In genomic region chr17:2081564-2081963, GRCh38 we compare ENCODE assay signal across 14 cellular contexts. TPM values are rescaled to one million over a fixed set of nuclear protein-coding genes. Genes with fewer than 3 reads are reported as not detected.
DNase-seq lines count a peak whose midpoint lies in the region; ATAC-seq and TF ChIP-seq lines count a peak whose summit lies in the region.
"Had no signal": no experiment of that assay in that cellular context is flagged by ENCODE, and none has a peak within 500 bp of the region (broad histone marks: within the 10 kb centered on the region; RNA-seq: fewer than 3 reads in every experiment).

No MANE protein-coding gene starts in this region.

- H3K4me1 Mint-ChIP-seq in CD8-positive, alpha-beta T cell (ENCODE audit: low read depth) = peaks cover 13% of the 10 kb centered on the region
- H3K4me1 Mint-ChIP-seq in nephron progenitor cell = peaks cover 45% of the 10 kb centered on the region

- no peaks in the 10 kb centered on the region for H3K4me1 ChIP-seq in CD8-positive, alpha-beta T cell (ENCODE audit: insufficient read depth, low read length)
- H3K4me1 ChIP-seq in esophagus squamous epithelium = peaks cover 27 to 49% (median 32%) of the 10 kb centered on the region in 3 donors

- no peak for DNase-seq in CD8-positive, alpha-beta T cell
- peak; percentile 67 for DNase-seq in NCI-H226
- DNase-seq in choroid plexus epithelial cell (ENCODE audit: low read depth) = peak; percentile 55
- no peak for DNase-seq in nephron progenitor cell
- no peak for DNase-seq in activated effector memory CD4-positive, alpha-beta T cell treated with Interleukin-2 at 50 U/mL for 16 hours
- no peak for DNase-seq in esophagus squamous epithelium (lab: John Stamatoyannopoulos, UW)
- DNase-seq: activated CD4-positive, alpha-beta T cell treated with anti-CD3 and anti-CD28 coated beads for 48 hours; amniotic stem cell; NCI-H1092; NCI-H446 treated with DMSO at 0.1 percent for 48 hours had no signal

- peaks cover 83% of the 10 kb centered on the region for H3K36me3 Mint-ChIP-seq in CD8-positive, alpha-beta T cell
- peaks cover 58% of the 10 kb centered on the region for H3K36me3 Mint-ChIP-seq in nephron progenitor cell (ENCODE audit: low read depth)

- no peaks in the 10 kb centered on the region for H3K27me3 Mint-ChIP-seq in CD8-positive, alpha-beta T cell (ENCODE audit: low read depth)
- no peaks in the 10 kb centered on the region for H3K27me3 Mint-ChIP-seq in nephron progenitor cell (ENCODE audit: low read depth, poor library complexity)

- no peak for TF ChIP-seq CTCF in CD8-positive, alpha-beta T cell (IDR thresholded peaks at IDR 0.05)
- no peak for TF ChIP-seq CTCF in choroid plexus epithelial cell (conservative IDR thresholded peaks at IDR 0.05; ENCODE audit: low read depth, low read length)
- no peak for TF ChIP-seq CTCF in nephron progenitor cell (IDR thresholded peaks at IDR 0.05)
- TF ChIP-seq CTCF in esophagus squamous epithelium (IDR thresholded peaks at IDR 0.05) = no peak

- WGBS in esophagus squamous epithelium, 2 donors = 90 to 92% methylated on average over 8 to 9 of the region's 9 CpGs

- intact Hi-C loops in CD8-positive, alpha-beta T cell (cut with DNase I, micrococcal nuclease) = no loop called here
- intact Hi-C loops in esophagus squamous epithelium (cut with DNase I) = no loop called here

- no peaks in the 10 kb centered on the region for H3K9me3 ChIP-seq in CD8-positive, alpha-beta T cell (ENCODE audit: low read length)
- no peaks in the 10 kb centered on the region for H3K9me3 ChIP-seq in esophagus squamous epithelium

- H3K27me3 ChIP-seq in CD8-positive, alpha-beta T cell (ENCODE audit: insufficient read depth, low read length) = no peaks in the 10 kb centered on the region
- no peaks in the 10 kb centered on the region for H3K27me3 ChIP-seq in esophagus squamous epithelium

- ATAC-seq in CD8-positive, alpha-beta T cell = peak; percentile 17
- ATAC-seq in HG02798 (IDR thresholded peaks at IDR 0.05; ENCODE audit: poor library complexity, unreplicated experiment) (no peak), GM21619 (IDR thresholded peaks at IDR 0.05; ENCODE audit: unreplicated experiment) (no peak)
- ATAC-seq: GM12878 had no signal

- CTCF ChIA-PET in CD8-positive, alpha-beta T cell (lab: Charles Lee) = interaction anchor here (1.4 to 2.0 kb wide), 3 partner anchors 24 to 164 kb away, joined by 3 to 6 read pairs (median 6); partner anchors contain the start of gene HIC1

- H3K27ac Mint-ChIP-seq in CD8-positive, alpha-beta T cell = peak overlapping the region; percentile 81
- H3K27ac Mint-ChIP-seq in nephron progenitor cell = peak overlapping the region; percentile 15

- no peak overlapping the region for H3K4me3 Mint-ChIP-seq in CD8-positive, alpha-beta T cell
- no peak overlapping the region for H3K4me3 Mint-ChIP-seq in nephron progenitor cell

- POLR2A ChIA-PET in CD8-positive, alpha-beta T cell (lab: Charles Lee) = no interaction called here

- H3K9me3 Mint-ChIP-seq in CD8-positive, alpha-beta T cell = no peaks in the 10 kb centered on the region
- no peaks in the 10 kb centered on the region for H3K9me3 Mint-ChIP-seq in nephron progenitor cell

- H3K4me3 ChIP-seq in CD8-positive, alpha-beta T cell (ENCODE audit: low read depth, low read length) = no peak overlapping the region
- no peak overlapping the region for H3K4me3 ChIP-seq in choroid plexus epithelial cell (ENCODE audit: low read depth, low read length)
- no peak overlapping the region for H3K4me3 ChIP-seq in esophagus squamous epithelium
- H3K4me3 ChIP-seq: GM12878 had no signal

- no peak overlapping the region for H3K27ac ChIP-seq in CD8-positive, alpha-beta T cell (ENCODE audit: low read depth, low read length)
- peak overlapping the region in 2 of 4 donors; percentile 32 to 90 for H3K27ac ChIP-seq in esophagus squamous epithelium
- H3K27ac ChIP-seq: HL-60 had no signal

- H3K36me3 ChIP-seq in CD8-positive, alpha-beta T cell (ENCODE audit: insufficient read depth, low read length) = peaks cover 33% of the 10 kb centered on the region
- H3K36me3 ChIP-seq in esophagus squamous epithelium = peaks cover 6 to 82% (median 6%) of the 10 kb centered on the region in 3 donors

- no peak for TF ChIP-seq POLR2A in esophagus squamous epithelium (IDR thresholded peaks at IDR 0.05)

RNA-seq across cellular contexts. Expression of gene HIC1, which starts 26.7 kb away (rescaled TPM):
- total RNA-seq in CD8-positive, alpha-beta T cell = 10 to 100 TPM; 12.1 to 13.0 TPM
- total RNA-seq in esophagus squamous epithelium = 10 to 100 TPM in 1 of 4 donors, 1 to 10 TPM in 3; 2.1 to 14.1 (median 5.9) TPM

RNA-seq across cellular contexts. Expression of gene OVCA2, which starts 39.7 kb away (rescaled TPM):
- 10 to 100 TPM; 38.7 to 48.2 TPM for total RNA-seq in CD8-positive, alpha-beta T cell
- 10 to 100 TPM; 42.3 to 70.5 (median 53.2) TPM for total RNA-seq in esophagus squamous epithelium

RNA-seq across cellular contexts. Expression of gene DPH1, which starts 51.6 kb away (rescaled TPM):
- 100 to 1,000 TPM; 128 to 149 TPM for total RNA-seq in CD8-positive, alpha-beta T cell
- total RNA-seq in esophagus squamous epithelium = 10 to 100 TPM; 14.9 to 55.7 (median 22.7) TPM

RNA-seq across cellular contexts. Expression of gene RTN4RL1, which starts 56.4 kb away (rescaled TPM):
- total RNA-seq in CD8-positive, alpha-beta T cell = not detected
- 1 to 10 TPM; 1.1 to 4.0 (median 2.0) TPM for total RNA-seq in esophagus squamous epithelium

Comparison
In these comparisons a context has a peak if more than half of its experiments do, and no peak if none do; other contexts are left out.
1. DNase-seq: peak in NCI-H226 (single experiment) and choroid plexus epithelial cell (single experiment); none in CD8-positive, alpha-beta T cell (0 of 7), nephron progenitor cell (single experiment), activated effector memory CD4-positive, alpha-beta T cell treated with Interleukin-2 at 50 U/mL for 16 hours (single experiment) and esophagus squamous epithelium (single experiment).